ENCODE assay signal across 1 cellular context in genomic region chr13:25846227-25846984, GRCh38.
TF ChIP-seq lines count a peak whose summit lies in the region.

No MANE protein-coding gene starts in this region.

TF ChIP-seq in GM12878, 131 proteins besides CTCF, POLR2A, EP300 and RAD21 (continued from another document):
- TF ChIP-seq MEF2A (IDR thresholded peaks at IDR 0.05; ENCODE audit: insufficient read depth, low read depth, low read length) (no peak), CHD2 (IDR thresholded peaks at IDR 0.05; ENCODE audit: borderline replicate concordance, low read depth, low read length) (no peak), RB1 (IDR thresholded peaks at IDR 0.05; ENCODE audit: borderline replicate concordance) (no peak), ZNF274 (IDR thresholded peaks at IDR 0.05; ENCODE audit: insufficient read depth, insufficient read length) (no peak), CHD4 (IDR thresholded peaks at IDR 0.05) (no peak), MXI1 (IDR thresholded peaks at IDR 0.05; ENCODE audit: low read depth, low read length) (no peak)
- TF ChIP-seq, protein P1, sequence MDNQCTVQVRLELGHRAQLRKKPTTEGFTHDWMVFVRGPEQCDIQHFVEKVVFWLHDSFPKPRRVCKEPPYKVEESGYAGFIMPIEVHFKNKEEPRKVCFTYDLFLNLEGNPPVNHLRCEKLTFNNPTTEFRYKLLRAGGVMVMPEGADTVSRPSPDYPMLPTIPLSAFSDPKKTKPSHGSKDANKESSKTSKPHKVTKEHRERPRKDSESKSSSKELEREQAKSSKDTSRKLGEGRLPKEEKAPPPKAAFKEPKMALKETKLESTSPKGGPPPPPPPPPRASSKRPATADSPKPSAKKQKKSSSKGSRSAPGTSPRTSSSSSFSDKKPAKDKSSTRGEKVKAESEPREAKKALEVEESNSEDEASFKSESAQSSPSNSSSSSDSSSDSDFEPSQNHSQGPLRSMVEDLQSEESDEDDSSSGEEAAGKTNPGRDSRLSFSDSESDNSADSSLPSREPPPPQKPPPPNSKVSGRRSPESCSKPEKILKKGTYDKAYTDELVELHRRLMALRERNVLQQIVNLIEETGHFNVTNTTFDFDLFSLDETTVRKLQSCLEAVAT (IDR thresholded peaks at IDR 0.05): no peak
